ENCODE assay signal across 8 cellular contexts in genomic region chr6:43416935-43417334, GRCh38. TPM values are rescaled to one million over a fixed set of nuclear protein-coding genes. Genes with fewer than 3 reads are reported as not detected.
"Had no signal": no experiment of that assay in that cellular context is flagged by ENCODE, and none has a peak within 500 bp of the region (broad histone marks: within the 10 kb centered on the region; RNA-seq: fewer than 3 reads in every experiment).

No MANE protein-coding gene starts in this region.

- H3K4me2 ChIP-seq: KMS-11 had no signal

- FAIRE-seq: HepG2, HTR-8/SVneo had no signal

- H3K27ac ChIP-seq: HL-60, KMS-11 had no signal

- ATAC-seq: HepG2 had no signal

- DNase-seq: IMR-90, KBM-7, KG1 had no signal

- H3K9ac ChIP-seq: KMS-11 had no signal

RNA-seq across cellular contexts. Expression of gene DLK2, which starts 38.4 kb away (rescaled TPM):
- polyA plus RNA-seq: IgD-negative memory B cell had no signal
